In genomic region chr4:186105721-186106335, GRCh38 we compare ENCODE assay signal across 9 cellular contexts. TPM values are rescaled to one million over a fixed set of nuclear protein-coding genes. Genes with fewer than 3 reads are reported as not detected.
DNase-seq lines count a peak whose midpoint lies in the region; ATAC-seq, FAIRE-seq and TF ChIP-seq lines count a peak whose summit lies in the region.
"Had no signal": no experiment of that assay in that cellular context is flagged by ENCODE, and none has a peak within 500 bp of the region (broad histone marks: within the 10 kb centered on the region; RNA-seq: fewer than 3 reads in every experiment).

No MANE protein-coding gene starts in this region.

- FAIRE-seq in H54 (lab: Jason Lieb, UNC), result no peak

- WGBS in endodermal cell (ENCODE audit: insufficient coverage in 1 of 2, insufficient read length in 1 of 2), 2 experiments, result 36 to 62% methylated on average over 5 to 8 of the region's 8 CpGs

- H3K9ac ChIP-seq in endodermal cell (ENCODE audit: extremely low read depth, low read length, poor library complexity, severe bottlenecking), result no peak overlapping the region

- H3K9me3 ChIP-seq in MG63, result no peaks in the 10 kb centered on the region
- no peaks in the 10 kb centered on the region for H3K9me3 ChIP-seq in endodermal cell (ENCODE audit: control insufficient read depth, low read length)
- H3K9me3 ChIP-seq: SJSA1 had no signal

- no peak for TF ChIP-seq CTCF in endodermal cell (conservative IDR thresholded peaks at IDR 0.05)

- no peak for TF ChIP-seq POLR2A in H54 (IDR thresholded peaks at IDR 0.05; ENCODE audit: low read depth, low read length)

- H3K4me1 Mint-ChIP-seq in endodermal cell (peaks cover 10% of the 10 kb centered on the region), naive B cell (peaks cover 5 to 20% (median 6%) of the 10 kb centered on the region in 3 donors)

- H3K27me3 ChIP-seq in MG63, result no peaks in the 10 kb centered on the region
- peaks cover 39% of the 10 kb centered on the region for H3K27me3 ChIP-seq in endodermal cell (ENCODE audit: control insufficient read depth, insufficient read depth, low read length, poor library complexity, severe bottlenecking)

- H3K4me3 Mint-ChIP-seq in endodermal cell, result peak overlapping the region; percentile 49
- peak overlapping the region; percentile 50 to 89 (median 78) for H3K4me3 Mint-ChIP-seq in naive B cell

- H3K4me1 ChIP-seq in endodermal cell (ENCODE audit: control insufficient read depth, insufficient read depth, low read length), result no peaks in the 10 kb centered on the region

- H3K36me3 Mint-ChIP-seq in endodermal cell (ENCODE audit: low read depth) (no peaks in the 10 kb centered on the region), naive B cell (peaks cover 0 to 8% of the 10 kb centered on the region in 2 donors)

- ATAC-seq in naive B cell (ENCODE audit: low read depth in 2 of 2), result no peak

- H3K27me3 Mint-ChIP-seq in endodermal cell (ENCODE audit: insufficient read depth), result peaks cover 37% of the 10 kb centered on the region
- H3K27me3 Mint-ChIP-seq in naive B cell, result peaks cover 50 to 73% (median 60%) of the 10 kb centered on the region in 3 donors

- DNase-seq in NCI-H2107 treated with DMSO at 0.1 percent for 48 hours (lab: John Stamatoyannopoulos, UW; ENCODE audit: unreplicated experiment) (peak; percentile 40), NCI-H2107 (lab: John Stamatoyannopoulos, UW) (no peak), MG63 (peak; percentile 28), endodermal cell (no peak), naive B cell (no peak), H54 (ENCODE audit: insufficient read length, low spot score) (no peak)
- DNase-seq in central memory CD4-positive, alpha-beta T cell, result no peak
- DNase-seq in stimulated activated CD4-positive, alpha-beta T cell treated with anti-CD3 and anti-CD28 coated beads, Interleukin-4, amount 100 ng/mL, for 1 hour, result no peak

- H3K27ac Mint-ChIP-seq in endodermal cell (no peak overlapping the region), naive B cell (peak overlapping the region in 4 of 6 donors; percentile 34 to 88 (median 76))

- H3K9me3 Mint-ChIP-seq in endodermal cell (peaks cover 5% of the 10 kb centered on the region), naive B cell (peaks cover 0 to 9% (median 0%) of the 10 kb centered on the region in 7 donors)

- no peak overlapping the region for H3K27ac ChIP-seq in endodermal cell (ENCODE audit: low read depth, low read length)
- H3K27ac ChIP-seq: SJSA1 had no signal

- H3K36me3 ChIP-seq in MG63 (no peaks in the 10 kb centered on the region), endodermal cell (ENCODE audit: control insufficient read depth, insufficient read depth, low read length) (no peaks in the 10 kb centered on the region)
- H3K36me3 ChIP-seq: SJSA1 had no signal

- peak overlapping the region; percentile 46 for H3K4me3 ChIP-seq in MG63
- peak overlapping the region; percentile 34 for H3K4me3 ChIP-seq in endodermal cell (ENCODE audit: low read length)

RNA-seq across cellular contexts. Expression of gene FAM149A, which starts 1.3 kb away (rescaled TPM):
- total RNA-seq in MG63 (2014; rRNA removed; shearing (Covaris generic); ENCODE audit: low replicate concordance), result 7.3 and 12.5 TPM in 2 replicates
- total RNA-seq in endodermal cell, result 1 to 10 TPM; 2.4 to 3.3 TPM
- polyA plus RNA-seq in endodermal cell (2013, experiment 1 of 2), result 6.7 TPM
- 5.4 TPM for polyA plus RNA-seq in endodermal cell (2013, experiment 2 of 2)
- not detected for polyA plus RNA-seq in naive B cell (ENCODE audit: low read depth in 6 of 6)

RNA-seq across cellular contexts. Expression of gene TLR3, which starts 36.9 kb away (rescaled TPM):
- 7.4 and 7.7 TPM in 2 replicates for total RNA-seq in MG63 (2014; rRNA removed; shearing (Covaris generic); ENCODE audit: low replicate concordance)
- total RNA-seq in endodermal cell, result under 1 TPM in 1 of 2 donors, not detected in 1; 0.26 TPM
- polyA plus RNA-seq in endodermal cell (2013, experiment 1 of 2), result 0.43 TPM
- not detected for polyA plus RNA-seq in endodermal cell (2013, experiment 2 of 2)
- polyA plus RNA-seq in naive B cell (ENCODE audit: low read depth in 6 of 6), result under 1 TPM in 1 of 6 donors, not detected in 5; 0.47 TPM

Comparison
In these comparisons a context has a peak if more than half of its experiments do, and no peak if none do; other contexts are left out.
1. DNase-seq: peak in NCI-H2107 treated with DMSO at 0.1 percent for 48 hours (single experiment) and MG63 (single experiment); none in NCI-H2107 (single experiment), endodermal cell (single experiment), naive B cell (single experiment), central memory CD4-positive, alpha-beta T cell (single experiment), H54 (single experiment) and stimulated activated CD4-positive, alpha-beta T cell treated with anti-CD3 and anti-CD28 coated beads, Interleukin-4, amount 100 ng/mL, for 1 hour (single experiment).